ENCODE assay signal across 24 cellular contexts in the genomic region with DNA sequence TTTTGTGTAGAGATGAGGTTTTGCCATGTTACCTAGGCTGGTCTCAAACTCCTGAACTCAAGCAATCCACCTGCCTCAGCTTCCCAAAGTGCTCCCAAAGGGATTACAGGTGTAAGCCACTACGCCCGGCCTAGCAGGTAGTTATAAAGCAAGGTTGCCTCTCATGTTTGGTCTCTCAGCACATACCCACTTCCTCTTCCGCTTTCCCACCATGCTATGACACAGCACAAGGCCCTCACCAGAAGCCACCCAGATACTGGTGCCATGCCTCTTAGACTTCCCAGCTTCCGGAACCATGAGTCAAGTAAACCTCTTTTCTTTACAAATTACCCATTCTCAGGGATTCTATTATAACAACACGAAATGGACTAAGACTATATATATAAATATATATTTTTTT.
DNase-seq lines count a peak whose midpoint lies in the region; ATAC-seq and TF ChIP-seq lines count a peak whose summit lies in the region.
"Had no signal": no experiment of that assay in that cellular context is flagged by ENCODE, and none has a peak within 500 bp of the region (broad histone marks: within the 10 kb centered on the region; RNA-seq: fewer than 3 reads in every experiment).

No MANE protein-coding gene starts in this region.

- H3K9ac ChIP-seq in OCI-LY3 (ENCODE audit: low read length), result no peak overlapping the region

- no peaks in the 10 kb centered on the region for H3K4me1 Mint-ChIP-seq in osteocyte (ENCODE audit: unreplicated experiment)
- H3K4me1 Mint-ChIP-seq: brain had no signal

- no peak overlapping the region for H3K4me3 ChIP-seq in OCI-LY3 (ENCODE audit: low read length)
- H3K4me3 ChIP-seq: colonic mucosa, gastroesophageal sphincter, lung, skin epidermis, thyroid gland had no signal

- no peak for TF ChIP-seq CTCF in OCI-LY3 (IDR thresholded peaks at IDR 0.05; ENCODE audit: low read depth, low read length)
- TF ChIP-seq CTCF in osteocyte (IDR thresholded peaks at IDR 0.05), result no peak

- in situ Hi-C loops in KBM-7 (cut with MboI; ENCODE audit: low pct_unique_long_range_greater_than_20kb, low sequenced_read_pairs), result no loop called here

- H3K4me1 ChIP-seq in OCI-LY3 (ENCODE audit: low read length), result peaks cover 7% of the 10 kb centered on the region
- H3K4me1 ChIP-seq: Caco-2, colonic mucosa, thyroid gland had no signal

- no peaks in the 10 kb centered on the region for H3K9me3 Mint-ChIP-seq in osteocyte (ENCODE audit: unreplicated experiment)
- H3K9me3 Mint-ChIP-seq: activated CD4-positive, alpha-beta T cell treated with anti-CD3 and anti-CD28 coated beads, Interleukin-2, amount 10 ng/mL, durations not matched to agents 7 days and 5 days; T-cell had no signal

- H3K27ac ChIP-seq in OCI-LY3 (ENCODE audit: low read length), result no peak overlapping the region
- H3K27ac ChIP-seq: colonic mucosa, gastroesophageal sphincter, skin epidermis, thyroid gland had no signal

- ATAC-seq in HG03025 (IDR thresholded peaks at IDR 0.05; ENCODE audit: low FRiP score, unreplicated experiment), result no peak
- no peak for ATAC-seq in HG03135 (IDR thresholded peaks at IDR 0.05; ENCODE audit: unreplicated experiment)
- ATAC-seq: gastroesophageal sphincter, T-cell had no signal

- H3K27ac Mint-ChIP-seq in osteocyte (ENCODE audit: unreplicated experiment), result no peak overlapping the region
- H3K27ac Mint-ChIP-seq: activated CD4-positive, alpha-beta T cell treated with anti-CD3 and anti-CD28 coated beads, Interleukin-2, amount 10 ng/mL, durations not matched to agents 7 days and 5 days; brain; T-cell had no signal

- H3K27me3 Mint-ChIP-seq in osteocyte (ENCODE audit: unreplicated experiment), result no peaks in the 10 kb centered on the region

- DNase-seq in SKM-1 treated with dmso at 0.1 percent for 144 hours (lab: John Stamatoyannopoulos, UW; ENCODE audit: unreplicated experiment), result peak; percentile 23
- no peak for DNase-seq in SKM-1 (lab: John Stamatoyannopoulos, UW; ENCODE audit: unreplicated experiment)
- peak; percentile 18 for DNase-seq in KBM-7
- peak; percentile 32 for DNase-seq in osteocyte (ENCODE audit: extremely low spot score, unreplicated experiment)
- no peak for DNase-seq in HUDEP-2 (lab: John Stamatoyannopoulos, UW; ENCODE audit: unreplicated experiment in 76 of 76)
- DNase-seq: 8988T; activated CD4-positive, alpha-beta T cell treated with anti-CD3 and anti-CD28 coated beads, Interleukin-2, amount 10 ng/mL, durations not matched to agents 7 days and 5 days; Caco-2; colonic mucosa; DND-41; HCEC 1CT; NCI-H1417 treated with DMSO at 0.1 percent for 48 hours; NCI-H524; stimulated activated CD4-positive, alpha-beta T cell treated with anti-CD3 and anti-CD28 coated beads, Interleukin-2, amount 100 ng/mL, for 48 hours; stimulated activated naive CD4-positive, alpha-beta T cell treated with Interleukin-2 at 50 U/mL for 16 hours; thyroid gland had no signal

- H4K20me1 ChIP-seq in OCI-LY3 (ENCODE audit: insufficient read depth, low read length), result no peaks in the 10 kb centered on the region

- H3K4me3 Mint-ChIP-seq in osteocyte (ENCODE audit: unreplicated experiment), result no peak overlapping the region
- H3K4me3 Mint-ChIP-seq: activated CD4-positive, alpha-beta T cell treated with anti-CD3 and anti-CD28 coated beads, Interleukin-2, amount 10 ng/mL, durations not matched to agents 7 days and 5 days; brain; T-cell had no signal

- H3K36me3 Mint-ChIP-seq in osteocyte (ENCODE audit: unreplicated experiment), result no peaks in the 10 kb centered on the region
- H3K36me3 Mint-ChIP-seq: brain, T-cell had no signal

- H3K79me2 ChIP-seq in OCI-LY3 (ENCODE audit: low read length), result no peaks in the 10 kb centered on the region

- no peaks in the 10 kb centered on the region for H3K27me3 ChIP-seq in OCI-LY3 (ENCODE audit: low read depth, low read length)
- H3K27me3 ChIP-seq: colonic mucosa, gastroesophageal sphincter, thyroid gland had no signal

- H2AFZ ChIP-seq in OCI-LY3 (ENCODE audit: low read depth, low read length), result peak overlapping the region; percentile 64

- no peaks in the 10 kb centered on the region for H3K9me3 ChIP-seq in OCI-LY3 (ENCODE audit: insufficient read depth, low read length)
- H3K9me3 ChIP-seq: colonic mucosa, gastroesophageal sphincter, thyroid gland had no signal

- no peaks in the 10 kb centered on the region for H3K36me3 ChIP-seq in OCI-LY3 (replicated peaks; ENCODE audit: low read depth, low read length)
- H3K36me3 ChIP-seq: colonic mucosa, gastroesophageal sphincter, thyroid gland had no signal

- peak overlapping the region; percentile 0; the same call in 1 of the 2 replicates for H3K4me2 ChIP-seq in OCI-LY3 (ENCODE audit: low read length)

Comparison
In these comparisons a context has a peak if more than half of its experiments do, and no peak if none do; other contexts are left out.
1. DNase-seq: peak in SKM-1 treated with dmso at 0.1 percent for 144 hours (single experiment), KBM-7 (single experiment) and osteocyte (single experiment); none in SKM-1 (single experiment) and HUDEP-2 (0 of 76).